In the genomic region with DNA sequence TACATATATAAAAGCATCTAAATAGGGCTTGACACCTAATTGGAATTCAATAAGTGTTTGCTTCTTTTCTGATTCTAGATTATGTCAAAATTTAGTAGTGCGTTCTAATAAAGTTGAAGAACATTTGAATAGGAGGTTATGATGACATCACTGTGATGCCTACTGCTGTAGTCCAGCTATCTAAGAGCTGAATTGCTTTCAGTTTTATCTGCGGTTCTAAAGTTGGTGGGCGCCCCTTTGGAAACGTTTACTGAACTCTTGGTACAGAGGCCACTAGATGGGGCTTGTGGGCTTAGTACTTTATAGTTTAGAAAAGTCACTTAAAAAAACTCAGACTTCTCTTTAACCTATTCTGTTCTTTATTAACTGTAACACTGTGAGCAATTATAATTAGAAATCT, we compare ENCODE assay signal across 8 cellular contexts.
DNase-seq lines count a peak whose midpoint lies in the region; ATAC-seq, FAIRE-seq and TF ChIP-seq lines count a peak whose summit lies in the region.

No MANE protein-coding gene starts in this region.

- no peaks in the 10 kb centered on the region for H3K4me1 Mint-ChIP-seq in activated T-cell treated with anti-CD3 and anti-CD28 coated beads, Interleukin-2, amount 50 U/mL, for 24 hours (ENCODE audit: low read depth)

- H3K9me3 ChIP-seq in AG04450 (ENCODE audit: control insufficient read depth, insufficient read depth, low read length) (no peaks in the 10 kb centered on the region), WERI-Rb-1 (ENCODE audit: severe bottlenecking) (no peaks in the 10 kb centered on the region), HepG2 (ENCODE audit: low read length) (no peaks in the 10 kb centered on the region)

- DNase-seq in AG04450 (ENCODE audit: low read depth, low spot score) (peak; percentile 34), NCI-H1694 (lab: John Stamatoyannopoulos, UW) (peak; percentile 72), WERI-Rb-1 (peak; percentile 63), HepG2 (ENCODE audit: low spot score) (peak; percentile 27)
- no peak for DNase-seq in activated T-cell treated with anti-CD3 and anti-CD28 coated beads, Interleukin-2, amount 50 U/mL, for 24 hours

- FAIRE-seq in HepG2 (lab: Jason Lieb, UNC): no peak

- no peaks in the 10 kb centered on the region for H3K36me3 Mint-ChIP-seq in activated T-cell treated with anti-CD3 and anti-CD28 coated beads, Interleukin-2, amount 50 U/mL, for 24 hours (ENCODE audit: low read depth)

- H3K27me3 ChIP-seq in AG04450 (ENCODE audit: control insufficient read depth, insufficient read depth, low read length) (no peaks in the 10 kb centered on the region), WERI-Rb-1 (ENCODE audit: insufficient read depth, low read depth, severe bottlenecking) (no peaks in the 10 kb centered on the region), HepG2 (ENCODE audit: control insufficient read depth in 1 of 2, insufficient read depth in 2 of 2, low read length in 2 of 2) (no peaks in the 10 kb centered on the region; a peak in 1 of 5 replicates)

- TF ChIP-seq CTCF in AG04450 (IDR thresholded peaks at IDR 0.05; ENCODE audit: low read depth, low read length): peak; percentile 62
- TF ChIP-seq CTCF in WERI-Rb-1 (IDR thresholded peaks at IDR 0.05; ENCODE audit: low read depth, low read length): peak; percentile 57
- peak; percentile 29 for TF ChIP-seq CTCF in HepG2 (CRISPR knock-in tag; IDR thresholded peaks at IDR 0.05)

- H3K9me3 Mint-ChIP-seq in activated T-cell treated with anti-CD3 and anti-CD28 coated beads, Interleukin-2, amount 50 U/mL, for 24 hours: no peaks in the 10 kb centered on the region

- H2AFZ ChIP-seq in HepG2 (ENCODE audit: low read length): no peak overlapping the region

- TF ChIP-seq RAD21 in HepG2 (CRISPR knock-in tag; IDR thresholded peaks at IDR 0.05): no peak

- no peaks in the 10 kb centered on the region for H3K27me3 Mint-ChIP-seq in activated T-cell treated with anti-CD3 and anti-CD28 coated beads, Interleukin-2, amount 50 U/mL, for 24 hours

- no peak overlapping the region for H3K27ac ChIP-seq in AG04450 (ENCODE audit: low read depth, low read length)
- H3K27ac ChIP-seq in WERI-Rb-1: no peak overlapping the region
- H3K27ac ChIP-seq in HepG2 (ENCODE audit: extremely low read length, insufficient read depth, low read length): no peak overlapping the region

- H3K4me1 ChIP-seq in HepG2 (ENCODE audit: insufficient read depth, low read length): no peaks in the 10 kb centered on the region

- BruUV-seq in HepG2 (replicated peaks; lab: Mats Ljungman, UMichigan): no TSS peak

- no peak overlapping the region for H3K27ac Mint-ChIP-seq in activated T-cell treated with anti-CD3 and anti-CD28 coated beads, Interleukin-2, amount 50 U/mL, for 24 hours

- H3K9ac ChIP-seq in HepG2 (ENCODE audit: insufficient read depth, low read depth, low read length): no peak overlapping the region

- intact Hi-C loops in HepG2 (cut with micrococcal nuclease; ENCODE audit: unreplicated experiment): no loop called here

- peak; percentile 63 for ATAC-seq in GM18907 (IDR thresholded peaks at IDR 0.05; ENCODE audit: unreplicated experiment)
- peak; percentile 77 for ATAC-seq in HepG2
- no peak for ATAC-seq in GM21447 (IDR thresholded peaks at IDR 0.05; ENCODE audit: unreplicated experiment)
- ATAC-seq in HG03521 (IDR thresholded peaks at IDR 0.05; ENCODE audit: unreplicated experiment): no peak

- TF ChIP-seq EP300 in HepG2 (IDR thresholded peaks at IDR 0.05; ENCODE audit: low read depth in 2 of 2, low read length in 2 of 2) (no peak), HepG2 (CRISPR knock-in tag; IDR thresholded peaks at IDR 0.05; ENCODE audit: borderline replicate concordance) (no peak)

- H4K20me1 ChIP-seq in HepG2 (ENCODE audit: insufficient read depth, low read length): no peaks in the 10 kb centered on the region

- TF ChIP-seq POLR2A in HepG2 (IDR thresholded peaks at IDR 0.05; ENCODE audit: insufficient read depth in 1 of 2, low read depth in 2 of 2, low read length in 2 of 2): no peak

- in situ Hi-C loops in HepG2 (cut with HindIII; ENCODE audit: extremely low pct_ligation_motif_present, low pct_unique_long_range_greater_than_20kb): no loop called here

- no peak overlapping the region for H3K4me3 Mint-ChIP-seq in activated T-cell treated with anti-CD3 and anti-CD28 coated beads, Interleukin-2, amount 50 U/mL, for 24 hours

- H3K79me2 ChIP-seq in HepG2 (ENCODE audit: insufficient read depth, low read length): no peaks in the 10 kb centered on the region

- H3K36me3 ChIP-seq in WERI-Rb-1: no peaks in the 10 kb centered on the region
- no peaks in the 10 kb centered on the region for H3K36me3 ChIP-seq in HepG2 (replicated peaks in 1 of 2; ENCODE audit: control insufficient read depth in 1 of 2, insufficient read depth in 2 of 2, low read length in 2 of 2)

- H3K4me2 ChIP-seq in HepG2 (ENCODE audit: low read depth, low read length): no peak overlapping the region

- H3K4me3 ChIP-seq in AG04450 (ENCODE audit: low read depth, low read length) (no peak overlapping the region), WERI-Rb-1 (ENCODE audit: low read depth, low read length) (no peak overlapping the region), HepG2 (replicated peaks in 1 of 3; ENCODE audit: insufficient read depth in 1 of 3, low read depth in 2 of 3, low read length in 3 of 3) (no peak overlapping the region)

- 19% methylated on average over 4 of the region's 4 CpGs for WGBS in HepG2 (ENCODE audit: low lambda C conversion rate)

- POLR2A ChIA-PET in AG04450 (lab: Yijun Ruan, JAX): no interaction called here
- POLR2A ChIA-PET in HepG2 (lab: Yijun Ruan, JAX): no interaction called here

- CTCF ChIA-PET in AG04450 (lab: Charles Lee) (interaction anchor here (1.2 to 1.7 kb wide), 2 partner anchors 9 to 17 kb away, joined by 6 to 11 read pairs; no protein-coding TSS in a partner anchor), HepG2 (lab: Yijun Ruan, JAX; ENCODE audit: low intra/inter-chr PET ratio, low total read pairs) (no interaction called here)

TF ChIP-seq in HepG2, 621 proteins besides CTCF, POLR2A, EP300 and RAD21:
- TF ChIP-seq KLF13 (CRISPR knock-in tag; IDR thresholded peaks at IDR 0.05): no peak
- peak; percentile 62 for TF ChIP-seq ZBTB40 (IDR thresholded peaks at IDR 0.05)
- TF ChIP-seq ZBTB40 (CRISPR knock-in tag; IDR thresholded peaks at IDR 0.05): no peak
- TF ChIP-seq STAG1 (CRISPR knock-in tag; IDR thresholded peaks at IDR 0.05): peak; percentile 18; the same call in 1 of the 2 replicates
TF ChIP-seq in HepG2: peak in this region for 2.

Comparison
In these comparisons a context has a peak if more than half of its experiments do, and no peak if none do; other contexts are left out.
1. ATAC-seq: peak in GM18907 (single experiment) and HepG2 (single experiment); none in GM21447 (single experiment) and HG03521 (single experiment).
2. Peak in every context shown above with its lines, with median percentiles within 50 percentile points of each other: CTCF ChIP-seq.